Comparison of ENCODE assay signal across 1 cellular context in genomic region chr11:110082899-110083298, GRCh38.
TF ChIP-seq lines count a peak whose summit lies in the region.

No MANE protein-coding gene starts in this region.

TF ChIP-seq in WTC11, 78 proteins besides CTCF, POLR2A, EP300 and RAD21 (continued from another document):
- TF ChIP-seq, protein P1, sequence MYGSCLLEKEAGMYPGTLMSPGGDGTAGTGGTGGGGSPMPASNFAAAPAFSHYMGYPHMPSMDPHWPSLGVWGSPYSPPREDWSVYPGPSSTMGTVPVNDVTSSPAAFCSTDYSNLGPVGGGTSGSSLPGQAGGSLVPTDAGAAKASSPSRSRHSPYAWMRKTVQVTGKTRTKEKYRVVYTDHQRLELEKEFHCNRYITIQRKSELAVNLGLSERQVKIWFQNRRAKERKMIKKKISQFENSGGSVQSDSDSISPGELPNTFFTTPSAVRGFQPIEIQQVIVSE (CRISPR knock-in tag; IDR thresholded peaks at IDR 0.05; ENCODE audit: borderline replicate concordance) = no peak
- TF ChIP-seq ESRRA (CRISPR knock-in tag; IDR thresholded peaks at IDR 0.05; ENCODE audit: borderline replicate concordance) (no peak), ELF4 (CRISPR knock-in tag; IDR thresholded peaks at IDR 0.05; ENCODE audit: low read depth) (no peak), MXD4 (CRISPR knock-in tag; IDR thresholded peaks at IDR 0.05; ENCODE audit: borderline replicate concordance) (no peak), NFATC4 (CRISPR knock-in tag; IDR thresholded peaks at IDR 0.05) (no peak)
- TF ChIP-seq, protein P2, sequence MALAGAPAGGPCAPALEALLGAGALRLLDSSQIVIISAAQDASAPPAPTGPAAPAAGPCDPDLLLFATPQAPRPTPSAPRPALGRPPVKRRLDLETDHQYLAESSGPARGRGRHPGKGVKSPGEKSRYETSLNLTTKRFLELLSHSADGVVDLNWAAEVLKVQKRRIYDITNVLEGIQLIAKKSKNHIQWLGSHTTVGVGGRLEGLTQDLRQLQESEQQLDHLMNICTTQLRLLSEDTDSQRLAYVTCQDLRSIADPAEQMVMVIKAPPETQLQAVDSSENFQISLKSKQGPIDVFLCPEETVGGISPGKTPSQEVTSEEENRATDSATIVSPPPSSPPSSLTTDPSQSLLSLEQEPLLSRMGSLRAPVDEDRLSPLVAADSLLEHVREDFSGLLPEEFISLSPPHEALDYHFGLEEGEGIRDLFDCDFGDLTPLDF (CRISPR knock-in tag; IDR thresholded peaks at IDR 0.05) = no peak
TF ChIP-seq in WTC11: peak in this region for 0.
